28 cellular contexts compared by ENCODE assay signal in the genomic region with DNA sequence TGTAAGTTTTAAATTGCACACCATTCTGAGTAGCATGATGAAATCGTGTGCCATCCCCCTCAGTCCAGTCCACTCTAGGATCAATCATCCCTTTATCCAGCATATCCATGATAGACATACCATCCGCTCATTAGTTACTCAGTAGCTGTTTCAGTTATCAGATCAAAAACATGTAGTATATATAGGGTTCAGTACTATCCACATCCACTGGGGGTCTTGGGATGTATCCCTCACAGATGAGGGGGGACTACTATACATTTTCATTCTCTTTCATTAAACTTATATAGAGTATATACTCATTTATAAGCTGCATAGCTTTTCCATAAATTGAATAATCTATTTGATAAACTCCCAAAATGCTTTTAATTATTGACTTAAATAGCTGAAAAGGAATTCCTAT.
"Had no signal": no experiment of that assay in that cellular context is flagged by ENCODE, and none has a peak within 500 bp of the region (broad histone marks: within the 10 kb centered on the region; RNA-seq: fewer than 3 reads in every experiment).

No MANE protein-coding gene starts in this region.

- H3K36me3 Mint-ChIP-seq: memory B cell; stimulated activated memory B cell treated with anti-CD40 and anti-IgM and Interleukin-4, amounts not matched to agents 10 μg/mL and 1 μg/mL and 100 μg/mL, for 72 hours had no signal

- H3K4me3 Mint-ChIP-seq: activated B cell treated with CpG ODN at 0.5 μM for 24 hours; activated CD8-positive, alpha-beta T cell treated with anti-CD3 and anti-CD28 coated beads for 36 hours; activated naive CD4-positive, alpha-beta T cell treated with anti-CD3 and anti-CD28 coated beads, Interleukin-2, amount 50 U/mL, for 24 hours; activated naive CD8-positive, alpha-beta T cell treated with anti-CD3 and anti-CD28 coated beads, Interleukin-2, amount 50 U/mL, for 24 hours; activated T-cell treated with anti-CD3 and anti-CD28 coated beads, Interleukin-2, amount 50 U/mL, for 4 hours; memory B cell; naive thymus-derived CD8-positive, alpha-beta T cell; neural crest cell; stimulated activated memory B cell treated with anti-CD40 and anti-IgM and Interleukin-4, amounts not matched to agents 10 μg/mL and 1 μg/mL and 100 μg/mL, for 72 hours had no signal

- H3K9me3 ChIP-seq: breast epithelium, esophagus squamous epithelium, pancreas, prostate gland, suprapubic skin, tibial artery had no signal

- H3K4me3 ChIP-seq: breast epithelium, esophagus squamous epithelium, heart right ventricle, pancreas, prostate gland, smooth muscle cell, suprapubic skin, tibial artery had no signal

- H3K4me1 Mint-ChIP-seq: activated B cell treated with CpG ODN at 0.5 μM for 24 hours; activated naive CD4-positive, alpha-beta T cell treated with anti-CD3 and anti-CD28 coated beads, Interleukin-2, amount 50 U/mL, for 24 hours; activated naive CD8-positive, alpha-beta T cell treated with anti-CD3 and anti-CD28 coated beads, Interleukin-2, amount 50 U/mL, for 24 hours; memory B cell; naive thymus-derived CD8-positive, alpha-beta T cell; neural crest cell; stimulated activated memory B cell treated with anti-CD40 and anti-IgM and Interleukin-4, amounts not matched to agents 10 μg/mL and 1 μg/mL and 100 μg/mL, for 72 hours had no signal

- H3K36me3 ChIP-seq: breast epithelium, esophagus squamous epithelium, heart right ventricle, pancreas, prostate gland, suprapubic skin, tibial artery had no signal

- H3K9me3 Mint-ChIP-seq: activated B cell treated with CpG ODN at 0.5 μM for 24 hours; activated naive CD4-positive, alpha-beta T cell treated with anti-CD3 and anti-CD28 coated beads, Interleukin-2, amount 50 U/mL, for 24 hours; activated naive CD8-positive, alpha-beta T cell treated with anti-CD3 and anti-CD28 coated beads, Interleukin-2, amount 50 U/mL, for 24 hours; activated T-helper 2 cell treated with anti-CD3 and anti-CD28 coated beads, Interferon-gamma antibody, Interleukin-2, Interleukin-4, amounts not matched to agents 10 μg/mL and 5 μg/mL and 100 μg/mL, durations not matched to agents 14 hours and 24 hours and 36 hours; memory B cell; stimulated activated memory B cell treated with anti-CD40 and anti-IgM and Interleukin-4, amounts not matched to agents 10 μg/mL and 1 μg/mL and 100 μg/mL, for 72 hours had no signal

- DNase-seq: activated B cell treated with CpG ODN at 0.5 μM for 24 hours; activated CD4-positive, alpha-beta T cell treated with anti-CD3 and anti-CD28 coated beads, Interleukin-2, amount 50 U/mL, for 1 hour; activated CD8-positive, alpha-beta T cell treated with anti-CD3 and anti-CD28 coated beads for 36 hours; activated naive CD8-positive, alpha-beta T cell treated with anti-CD3 and anti-CD28 coated beads, Interleukin-2, amount 50 U/mL, for 24 hours; activated T-cell treated with anti-CD3 and anti-CD28 coated beads, Interleukin-2, amount 50 U/mL, for 4 hours; amygdala; central memory CD4-positive, alpha-beta T cell; esophagus squamous epithelium; foreskin melanocyte; heart right ventricle; naive thymus-derived CD8-positive, alpha-beta T cell; nucleus accumbens; pancreas; stimulated activated CD4-positive, alpha-beta T cell treated with anti-CD3 and anti-CD28 coated beads, Interleukin-1b, Interleukin-23, amount 100 ng/mL, for 48 hours; stimulated activated CD4-positive, alpha-beta T cell treated with anti-CD3 and anti-CD28 coated beads, Interleukin-4, amount 100 ng/mL, for 4 hours; stimulated activated CD8-positive, alpha-beta memory T cell treated with anti-CD3 and anti-CD28 coated beads, Interleukin-4, amount 100 ng/mL, for 48 hours; T-helper 9 cell; tibial artery had no signal

- H3K27me3 ChIP-seq: breast epithelium, esophagus squamous epithelium, pancreas, suprapubic skin, tibial artery had no signal

- H3K27ac Mint-ChIP-seq: activated B cell treated with CpG ODN at 0.5 μM for 24 hours; activated CD8-positive, alpha-beta T cell treated with anti-CD3 and anti-CD28 coated beads for 36 hours; activated naive CD4-positive, alpha-beta T cell treated with anti-CD3 and anti-CD28 coated beads, Interleukin-2, amount 50 U/mL, for 24 hours; activated naive CD8-positive, alpha-beta T cell treated with anti-CD3 and anti-CD28 coated beads, Interleukin-2, amount 50 U/mL, for 24 hours; activated T-helper 2 cell treated with anti-CD3 and anti-CD28 coated beads, Interferon-gamma antibody, Interleukin-2, Interleukin-4, amounts not matched to agents 10 μg/mL and 5 μg/mL and 100 μg/mL, durations not matched to agents 14 hours and 24 hours and 36 hours; memory B cell; stimulated activated memory B cell treated with anti-CD40 and anti-IgM and Interleukin-4, amounts not matched to agents 10 μg/mL and 1 μg/mL and 100 μg/mL, for 72 hours had no signal

- H3K27ac ChIP-seq: breast epithelium, epithelial cell of prostate, esophagus squamous epithelium, heart right ventricle, pancreas, prostate gland, suprapubic skin, tibial artery had no signal

- H3K27me3 Mint-ChIP-seq: activated CD8-positive, alpha-beta T cell treated with anti-CD3 and anti-CD28 coated beads for 36 hours; activated naive CD4-positive, alpha-beta T cell treated with anti-CD3 and anti-CD28 coated beads, Interleukin-2, amount 50 U/mL, for 24 hours; activated naive CD8-positive, alpha-beta T cell treated with anti-CD3 and anti-CD28 coated beads, Interleukin-2, amount 50 U/mL, for 24 hours; naive thymus-derived CD8-positive, alpha-beta T cell; stimulated activated memory B cell treated with anti-CD40 and anti-IgM and Interleukin-4, amounts not matched to agents 10 μg/mL and 1 μg/mL and 100 μg/mL, for 72 hours had no signal

- ATAC-seq: activated CD8-positive, alpha-beta T cell treated with anti-CD3 and anti-CD28 coated beads for 36 hours; activated naive CD8-positive, alpha-beta T cell treated with anti-CD3 and anti-CD28 coated beads, Interleukin-2, amount 50 U/mL, for 24 hours; activated T-cell treated with anti-CD3 and anti-CD28 coated beads, Interleukin-2, amount 50 U/mL, for 4 hours; heart right ventricle; naive thymus-derived CD8-positive, alpha-beta T cell; pancreas; stimulated activated memory B cell treated with anti-CD40 and anti-IgM and Interleukin-4, amounts not matched to agents 10 μg/mL and 1 μg/mL and 100 μg/mL, for 72 hours had no signal

- H3K4me2 ChIP-seq: smooth muscle cell had no signal

- H3K4me1 ChIP-seq: breast epithelium, esophagus squamous epithelium, heart right ventricle, pancreas, prostate gland, suprapubic skin, tibial artery had no signal
